ENCODE assay signal across 8 cellular contexts in genomic region chr5:75336625-75337336, GRCh38.
DNase-seq lines count a peak whose midpoint lies in the region; ATAC-seq and TF ChIP-seq lines count a peak whose summit lies in the region.

Gene HMGCR (plus strand): TSS chr5:75337220. CDS start chr5:75342606, 5,386 bp downstream.

- H3K27me3 ChIP-seq in OCI-LY3 (ENCODE audit: low read depth, low read length) = no peaks in the 10 kb centered on the region

- peak within 1 kb of the TSS; percentile 97 for H3K4me3 ChIP-seq in OCI-LY3 (ENCODE audit: low read length)

- ATAC-seq in GM21515 (IDR thresholded peaks at IDR 0.05; ENCODE audit: unreplicated experiment) = peak; percentile 99

- peak; percentile 99 for DNase-seq in DMS 273 treated with DMSO at 0.1 percent for 48 hours (lab: John Stamatoyannopoulos, UW)
- DNase-seq in HuH-7 (ENCODE audit: low spot score) = peak; percentile 87
- DNase-seq in activated T-cell treated with anti-CD3 and anti-CD28 coated beads for 1 hour (ENCODE audit: low read depth) = peak; percentile 91
- peak; percentile 54 for DNase-seq in epidermal melanocyte (ENCODE audit: insufficient read length, low spot score)
- DNase-seq in middle frontal gyrus (ENCODE audit: extremely low spot score, low spot score) = peak; percentile 99
- DNase-seq in stimulated activated CD8-positive, alpha-beta memory T cell treated with anti-CD3 and anti-CD28 coated beads, Interleukin-4, amount 100 ng/mL, for 1 hour (ENCODE audit: low read depth in 2 of 2, low spot score in 1 of 2) = peak; percentile 89 to 95

- peak within 1 kb of the TSS; percentile 96 for H3K4me2 ChIP-seq in OCI-LY3 (ENCODE audit: low read length)

- peaks cover 36% of the 10 kb centered on the region for H4K20me1 ChIP-seq in OCI-LY3 (ENCODE audit: insufficient read depth, low read length)

- TF ChIP-seq CTCF in OCI-LY3 (IDR thresholded peaks at IDR 0.05; ENCODE audit: low read depth, low read length) = peak; percentile 24

- H3K36me3 ChIP-seq in OCI-LY3 (replicated peaks; ENCODE audit: low read depth, low read length) = peaks cover 21% of the 10 kb centered on the region

- H3K9ac ChIP-seq in OCI-LY3 (ENCODE audit: low read length) = peak within 1 kb of the TSS; percentile 98

- peak within 1 kb of the TSS; percentile 69; the same call in 1 of the 2 replicates for H2AFZ ChIP-seq in OCI-LY3 (ENCODE audit: low read depth, low read length)

- H3K79me2 ChIP-seq in OCI-LY3 (ENCODE audit: low read length) = peaks cover 52% of the 10 kb centered on the region

- no peaks in the 10 kb centered on the region for H3K9me3 ChIP-seq in OCI-LY3 (ENCODE audit: insufficient read depth, low read length)

- H3K27ac ChIP-seq in OCI-LY3 (ENCODE audit: low read length) = peak within 1 kb of the TSS; percentile 88

- H3K4me1 ChIP-seq in OCI-LY3 (ENCODE audit: low read length) = peaks cover 26% of the 10 kb centered on the region

Comparison
In these comparisons a context has a peak if more than half of its experiments do, and no peak if none do; other contexts are left out.
1. Peak in every context shown above with its lines: DNase-seq, ATAC-seq, H3K4me3 ChIP-seq and H3K27ac ChIP-seq.